1 cellular context compared by ENCODE assay signal in genomic region chr1:1122078-1122811, GRCh38.
TF ChIP-seq lines count a peak whose summit lies in the region.

No MANE protein-coding gene starts in this region.

TF ChIP-seq in HepG2, 621 proteins besides CTCF, POLR2A, EP300 and RAD21 (continued from another document and continues in another):
- TF ChIP-seq DDIT3 (CRISPR knock-in tag; IDR thresholded peaks at IDR 0.05), result no peak
- 0 out of 2 replicates have a peak, but pooled peaks have one; percentile 66 for TF ChIP-seq ZNF484 (CRISPR knock-in tag; IDR thresholded peaks at IDR 0.05; ENCODE audit: borderline replicate concordance, low read depth)
- TF ChIP-seq ZNF569 (CRISPR knock-in tag; IDR thresholded peaks at IDR 0.05; ENCODE audit: borderline replicate concordance), result no peak
- no peak for TF ChIP-seq SP2 (CRISPR knock-in tag; IDR thresholded peaks at IDR 0.05)
- TF ChIP-seq RELA (CRISPR knock-in tag; IDR thresholded peaks at IDR 0.05), result peak; percentile 67; the same call in 1 of the 2 replicates
- TF ChIP-seq TFDP1 (CRISPR knock-in tag; IDR thresholded peaks at IDR 0.05; ENCODE audit: borderline replicate concordance), result no peak; the same call in 1 of the 2 replicates
- TF ChIP-seq ZFP36 (IDR thresholded peaks at IDR 0.05; ENCODE audit: borderline replicate concordance, low read depth, low read length, partially characterized antibody), result no peak
- TF ChIP-seq PLSCR1 (CRISPR knock-in tag; IDR thresholded peaks at IDR 0.05; ENCODE audit: borderline replicate concordance), result no peak
- no peak for TF ChIP-seq HNRNPUL1 (IDR thresholded peaks at IDR 0.05; ENCODE audit: low read depth, low read length)
- no peak for TF ChIP-seq ZNF180 (CRISPR knock-in tag; IDR thresholded peaks at IDR 0.05; ENCODE audit: borderline replicate concordance, low read depth)
- 0 out of 2 replicates have a peak, but pooled peaks have one; percentile 16 for TF ChIP-seq IRF2 (CRISPR knock-in tag; IDR thresholded peaks at IDR 0.05)
- TF ChIP-seq PHB2 (IDR thresholded peaks at IDR 0.05; ENCODE audit: partially characterized antibody), result no peak
- peak; percentile 69; the same call in 1 of the 2 replicates for TF ChIP-seq AKAP8 (CRISPR knock-in tag; IDR thresholded peaks at IDR 0.05)
- TF ChIP-seq MZF1 (CRISPR knock-in tag; IDR thresholded peaks at IDR 0.05; ENCODE audit: borderline replicate concordance), result no peak
- TF ChIP-seq ZNF33A (CRISPR knock-in tag; IDR thresholded peaks at IDR 0.05; ENCODE audit: borderline replicate concordance), result no peak
- no peak for TF ChIP-seq RCOR2 (CRISPR knock-in tag; IDR thresholded peaks at IDR 0.05)
- no peak for TF ChIP-seq MED13 (CRISPR knock-in tag; IDR thresholded peaks at IDR 0.05)
- no peak for TF ChIP-seq PAF1 (CRISPR knock-in tag; IDR thresholded peaks at IDR 0.05)
- TF ChIP-seq MAFG (CRISPR knock-in tag; IDR thresholded peaks at IDR 0.05), result no peak
- 0 out of 2 replicates have a peak, but pooled peaks have one; percentile 4 for TF ChIP-seq ZNF280B (CRISPR knock-in tag; IDR thresholded peaks at IDR 0.05; ENCODE audit: borderline replicate concordance)
- TF ChIP-seq YY1 (IDR thresholded peaks at IDR 0.05; ENCODE audit: insufficient read depth, insufficient replicate concordance, low read depth, low read length), result peak; percentile 28
- TF ChIP-seq SRY (CRISPR knock-in tag; IDR thresholded peaks at IDR 0.05), result 0 out of 2 replicates have a peak, but pooled peaks have one; percentile 56
- TF ChIP-seq UBTF (CRISPR knock-in tag; IDR thresholded peaks at IDR 0.05), result peak; percentile 73
- no peak for TF ChIP-seq ZNF20 (CRISPR knock-in tag; IDR thresholded peaks at IDR 0.05)
- no peak for TF ChIP-seq ZNF589 (CRISPR knock-in tag; conservative IDR thresholded peaks at IDR 0.05)
- peak; percentile 41 for TF ChIP-seq GATAD1 (CRISPR knock-in tag; IDR thresholded peaks at IDR 0.05)
- 0 out of 2 replicates have a peak, but pooled peaks have one; percentile 32 for TF ChIP-seq ZNF639 (CRISPR knock-in tag; conservative IDR thresholded peaks at IDR 0.05)
- 0 out of 2 replicates have a peak, but pooled peaks have one; percentile 36 for TF ChIP-seq MEIS2 (CRISPR knock-in tag; IDR thresholded peaks at IDR 0.05)
- 0 out of 2 replicates have a peak, but pooled peaks have one; percentile 7 for TF ChIP-seq ZBTB7A (CRISPR knock-in tag; IDR thresholded peaks at IDR 0.05)
- peak; percentile 56; the same call in 1 of the 2 replicates for TF ChIP-seq IKZF5 (CRISPR knock-in tag; IDR thresholded peaks at IDR 0.05)
- TF ChIP-seq NONO (IDR thresholded peaks at IDR 0.05), result no peak
- TF ChIP-seq NONO (CRISPR knock-in tag; conservative IDR thresholded peaks at IDR 0.05), result peak; percentile 69; the same call in 1 of the 2 replicates
- no peak for TF ChIP-seq ZNF7 (CRISPR knock-in tag; IDR thresholded peaks at IDR 0.05)
- no peak for TF ChIP-seq RFX5 (IDR thresholded peaks at IDR 0.05; ENCODE audit: low read depth, low read length)
- TF ChIP-seq BCLAF1 (IDR thresholded peaks at IDR 0.05), result no peak
- no peak for TF ChIP-seq SMAD9 (CRISPR knock-in tag; IDR thresholded peaks at IDR 0.05)
- TF ChIP-seq ZNF687 (CRISPR knock-in tag; IDR thresholded peaks at IDR 0.05), result peak; percentile 73
- no peak for TF ChIP-seq CBFB (CRISPR knock-in tag; IDR thresholded peaks at IDR 0.05)
- no peak for TF ChIP-seq FOXA1 (IDR thresholded peaks at IDR 0.05)
- no peak for TF ChIP-seq FOXA1 (CRISPR knock-in tag; IDR thresholded peaks at IDR 0.05)
- TF ChIP-seq STAT5B (CRISPR knock-in tag; IDR thresholded peaks at IDR 0.05), result no peak
- TF ChIP-seq ZNF317 (CRISPR knock-in tag; IDR thresholded peaks at IDR 0.05), result peak; percentile 50; the same call in 1 of the 2 replicates
- TF ChIP-seq PCBP2 (optimal IDR thresholded peaks at IDR 0.05; ENCODE audit: low read depth, low read length, poor library complexity, severe bottlenecking), result no peak
- TF ChIP-seq CSRNP2 (CRISPR knock-in tag; conservative IDR thresholded peaks at IDR 0.05; ENCODE audit: low read depth), result no peak
- no peak for TF ChIP-seq ZMYM4 (CRISPR knock-in tag; IDR thresholded peaks at IDR 0.05)
- TF ChIP-seq ZNF335 (CRISPR knock-in tag; IDR thresholded peaks at IDR 0.05), result no peak
- TF ChIP-seq ONECUT2 (CRISPR knock-in tag; IDR thresholded peaks at IDR 0.05), result no peak
- no peak for TF ChIP-seq RNF2 (conservative IDR thresholded peaks at IDR 0.05; ENCODE audit: low read depth)
- peak; percentile 25; the same call in 1 of the 2 replicates for TF ChIP-seq ZNF292 (CRISPR knock-in tag; IDR thresholded peaks at IDR 0.05; ENCODE audit: borderline replicate concordance, low read depth)
- TF ChIP-seq ZNF138 (CRISPR knock-in tag; IDR thresholded peaks at IDR 0.05; ENCODE audit: low read depth), result no peak
- 0 out of 2 replicates have a peak, but pooled peaks have one; percentile 48 for TF ChIP-seq ZNF678 (CRISPR knock-in tag; IDR thresholded peaks at IDR 0.05)
